11 cellular contexts compared by ENCODE assay signal in the genomic region with DNA sequence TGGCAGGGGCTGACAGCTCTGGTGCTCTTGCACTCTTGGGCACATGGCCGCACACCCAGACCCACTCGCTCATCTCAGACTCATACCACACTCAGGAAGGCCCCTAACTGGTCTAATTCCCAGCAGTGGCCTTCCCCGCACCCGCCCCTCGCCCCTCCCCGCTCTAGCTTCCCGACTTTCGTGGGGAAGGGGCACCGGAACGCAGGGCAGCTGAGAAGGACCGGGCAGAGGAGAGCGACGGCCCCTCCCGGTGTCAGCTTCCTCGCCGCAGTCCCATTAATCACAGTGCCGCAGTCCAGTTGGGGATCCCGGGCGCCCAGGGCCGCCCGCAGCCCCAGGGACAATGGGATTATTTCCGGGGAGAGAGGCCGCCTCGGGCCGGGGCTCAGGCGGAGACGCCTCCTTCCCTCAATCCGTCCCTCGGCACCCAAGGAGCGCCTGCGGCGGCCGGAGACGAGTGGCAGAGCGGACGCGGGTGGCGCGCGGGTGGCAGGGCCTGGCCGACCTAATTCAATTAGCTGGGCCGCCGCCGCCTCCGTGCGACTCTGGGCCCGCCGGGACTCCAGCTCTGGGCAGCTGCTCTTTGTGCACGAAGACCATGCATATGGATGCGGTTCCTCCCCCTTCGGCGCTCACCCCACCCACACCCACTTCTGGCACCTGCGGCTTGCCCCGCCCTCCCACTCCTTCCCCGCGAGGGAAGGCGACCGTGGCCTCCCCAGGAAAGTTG. TPM values are rescaled to one million over a fixed set of nuclear protein-coding genes. Genes with fewer than 3 reads are reported as not detected.
DNase-seq lines count a peak whose midpoint lies in the region; ATAC-seq and TF ChIP-seq lines count a peak whose summit lies in the region.
"Had no signal": no experiment of that assay in that cellular context is flagged by ENCODE, and none has a peak within 500 bp of the region (broad histone marks: within the 10 kb centered on the region; RNA-seq: fewer than 3 reads in every experiment).

No MANE protein-coding gene starts in this region.

- no peak for TF ChIP-seq CTCF in nephron progenitor cell (IDR thresholded peaks at IDR 0.05)

- H3K36me3 ChIP-seq in CD4-positive, alpha-beta memory T cell (ENCODE audit: insufficient read depth, low read length), result no peaks in the 10 kb centered on the region
- H3K36me3 ChIP-seq in duodenal mucosa (ENCODE audit: control insufficient read depth in 1 of 2, insufficient read depth in 2 of 2, low read length in 2 of 2), result no peaks in the 10 kb centered on the region

- no peaks in the 10 kb centered on the region for H3K9me3 ChIP-seq in CD4-positive, alpha-beta memory T cell (ENCODE audit: control insufficient read depth in 1 of 2, low read length in 2 of 2)
- no peaks in the 10 kb centered on the region for H3K9me3 ChIP-seq in duodenal mucosa (ENCODE audit: control insufficient read depth in 1 of 2, low read length in 2 of 2)

- ATAC-seq in HG03108 (IDR thresholded peaks at IDR 0.05; ENCODE audit: unreplicated experiment), result no peak
- no peak for ATAC-seq in HG03095 (IDR thresholded peaks at IDR 0.05; ENCODE audit: unreplicated experiment)
- ATAC-seq in HG03280 (IDR thresholded peaks at IDR 0.05; ENCODE audit: unreplicated experiment), result no peak

- no peak overlapping the region for H3K9ac ChIP-seq in duodenal mucosa (ENCODE audit: low read depth in 1 of 2, low read length in 2 of 2)

- CTCF ChIA-PET in CD4-positive, alpha-beta memory T cell (lab: Charles Lee; ENCODE audit: partially characterized antibody), result interaction anchor here (0.8 to 8.4 kb wide), 6 partner anchors 18 to 80 kb away, joined by 3 to 55 read pairs (median 5); no protein-coding TSS in a partner anchor

- peaks cover 30% of the 10 kb centered on the region for H3K4me1 ChIP-seq in CD4-positive, alpha-beta memory T cell (ENCODE audit: insufficient read depth, low read length)
- H3K4me1 ChIP-seq in duodenal mucosa (ENCODE audit: control insufficient read depth in 1 of 2, insufficient read depth in 2 of 2, low read length in 2 of 2), result peaks cover 30 to 35% of the 10 kb centered on the region in 2 donors

- peak overlapping the region in 1 of 2 donors; percentile 22 for H3K4me3 ChIP-seq in CD4-positive, alpha-beta memory T cell (ENCODE audit: low read length in 2 of 2)
- H3K4me3 ChIP-seq in duodenal mucosa (ENCODE audit: low read depth in 1 of 2, low read length in 2 of 2), result peak overlapping the region; percentile 32 to 53

- H3K27me3 ChIP-seq in CD4-positive, alpha-beta memory T cell (ENCODE audit: insufficient read depth, low read length), result peaks cover 46% of the 10 kb centered on the region
- peaks cover 35 to 62% of the 10 kb centered on the region in 2 donors for H3K27me3 ChIP-seq in duodenal mucosa (ENCODE audit: control insufficient read depth in 1 of 2, insufficient read depth in 2 of 2, low read length in 2 of 2)

- intact Hi-C loops in CD4-positive, alpha-beta memory T cell (cut with micrococcal nuclease), result loop anchor here (5.0 kb wide), 1 partner anchor 56 kb away; no protein-coding TSS in a partner anchor

- peak in 1 of 5 donors; percentile 42 for DNase-seq in CD4-positive, alpha-beta memory T cell
- no peak for DNase-seq in nephron progenitor cell
- DNase-seq in mesenteric fat pad (ENCODE audit: low spot score), result no peak
- DNase-seq: NCI-H446 treated with DMSO at 0.1 percent for 48 hours had no signal

- H3K9me3 Mint-ChIP-seq in CD4-positive, alpha-beta memory T cell, result no peaks in the 10 kb centered on the region
- peaks cover 0 to 3% (median 1%) of the 10 kb centered on the region in 3 donors for H3K9me3 Mint-ChIP-seq in IgD-negative memory B cell
- H3K9me3 Mint-ChIP-seq in nephron progenitor cell, result no peaks in the 10 kb centered on the region

- peaks cover 0 to 4% of the 10 kb centered on the region in 2 donors for H3K36me3 Mint-ChIP-seq in CD4-positive, alpha-beta memory T cell
- H3K36me3 Mint-ChIP-seq in IgD-negative memory B cell, result peaks cover 2% of the 10 kb centered on the region
- H3K36me3 Mint-ChIP-seq in nephron progenitor cell (ENCODE audit: low read depth), result no peaks in the 10 kb centered on the region

- H3K4me1 Mint-ChIP-seq in CD4-positive, alpha-beta memory T cell, result peaks cover 13 to 32% (median 25%) of the 10 kb centered on the region in 4 donors
- peaks cover 10 to 22% (median 19%) of the 10 kb centered on the region in 3 donors for H3K4me1 Mint-ChIP-seq in IgD-negative memory B cell
- H3K4me1 Mint-ChIP-seq in nephron progenitor cell, result peaks cover 25% of the 10 kb centered on the region

- no peak overlapping the region for H3K27ac ChIP-seq in CD4-positive, alpha-beta memory T cell (ENCODE audit: low read depth, low read length)
- no peak overlapping the region for H3K27ac ChIP-seq in duodenal mucosa (ENCODE audit: low read depth, low read length)

- H3K27me3 Mint-ChIP-seq in CD4-positive, alpha-beta memory T cell, result peaks cover 37 to 55% of the 10 kb centered on the region in 2 donors
- H3K27me3 Mint-ChIP-seq in IgD-negative memory B cell, result peaks cover 60% of the 10 kb centered on the region
- H3K27me3 Mint-ChIP-seq in nephron progenitor cell (ENCODE audit: low read depth, poor library complexity), result peaks cover 100% of the 10 kb centered on the region

- peak overlapping the region; percentile 66 to 99 (median 74) for H3K4me3 Mint-ChIP-seq in CD4-positive, alpha-beta memory T cell
- H3K4me3 Mint-ChIP-seq in IgD-negative memory B cell, result peak overlapping the region; percentile 16 to 87 (median 64)
- peak overlapping the region; percentile 25 for H3K4me3 Mint-ChIP-seq in nephron progenitor cell

- POLR2A ChIA-PET in CD4-positive, alpha-beta memory T cell (lab: Charles Lee; ENCODE audit: partially characterized antibody), result interaction anchor here (1.1 to 1.2 kb wide), 3 partner anchors 10 to 18 kb away, joined by 3 to 8 read pairs (median 3); no protein-coding TSS in a partner anchor

- H3K27ac Mint-ChIP-seq in CD4-positive, alpha-beta memory T cell, result no peak overlapping the region
- H3K27ac Mint-ChIP-seq in IgD-negative memory B cell (no peak overlapping the region), nephron progenitor cell (no peak overlapping the region)

RNA-seq across cellular contexts. Expression of a gene that starts 7.8 kb away (rescaled TPM):
- total RNA-seq in CD4-positive, alpha-beta memory T cell, result not detected
- polyA plus RNA-seq in CD4-positive, alpha-beta memory T cell, result not detected
- polyA plus RNA-seq in IgD-negative memory B cell, result not detected
- total RNA-seq in mesenteric fat pad, result not detected
- total RNA-seq: renal cortical epithelial cell, subcutaneous adipose tissue had no signal
